15 cellular contexts compared by ENCODE assay signal in the genomic region with DNA sequence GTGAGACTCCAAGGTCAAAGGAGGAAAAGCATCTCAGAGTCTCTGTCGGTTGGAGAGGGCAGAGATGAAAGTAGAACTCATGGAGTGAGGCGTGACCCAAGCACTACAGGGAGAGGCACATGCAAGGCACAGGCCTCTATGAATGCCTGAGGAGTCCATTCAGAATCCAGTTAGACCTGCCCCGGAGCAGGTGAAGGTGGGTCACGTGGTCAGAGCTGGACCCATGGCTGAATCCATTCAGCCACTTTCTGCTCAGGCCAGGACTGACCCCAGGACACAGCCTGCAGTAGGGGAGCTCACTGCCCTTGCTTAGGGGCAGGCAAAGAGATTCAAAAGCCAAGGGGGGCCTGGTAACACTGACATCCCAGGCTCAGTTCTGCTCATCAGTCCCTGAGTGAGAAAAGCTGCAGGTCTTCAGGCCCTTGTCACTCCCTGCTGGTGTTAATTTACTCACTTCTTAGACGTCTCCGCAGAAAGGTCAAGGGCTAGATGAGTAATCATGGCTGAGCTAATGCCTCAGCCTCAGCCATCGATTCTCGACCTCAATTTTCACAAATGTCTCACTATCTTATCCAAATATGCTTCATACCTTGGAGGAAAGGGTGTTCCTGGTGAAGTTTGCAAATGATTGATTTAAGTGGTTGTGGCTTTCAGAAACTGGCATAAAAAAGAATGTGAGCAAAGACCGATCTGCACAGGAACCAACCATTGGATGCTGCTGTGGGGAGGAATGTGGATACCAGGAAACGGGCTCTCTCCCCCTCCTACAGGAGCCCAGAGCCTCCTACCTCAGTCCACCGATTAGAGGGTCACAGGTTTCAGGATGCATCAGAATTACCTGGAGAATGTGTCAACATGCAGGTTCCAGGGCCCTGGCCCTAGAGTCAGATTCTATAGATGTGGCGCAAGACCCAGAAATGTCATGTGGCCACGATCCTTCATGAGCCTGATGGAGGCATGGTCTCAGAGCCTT.
"Had no signal": no experiment of that assay in that cellular context is flagged by ENCODE, and none has a peak within 500 bp of the region (broad histone marks: within the 10 kb centered on the region; RNA-seq: fewer than 3 reads in every experiment).

No MANE protein-coding gene starts in this region.

- H3K9me3 Mint-ChIP-seq: activated naive CD8-positive, alpha-beta T cell treated with anti-CD3 and anti-CD28 coated beads, Interleukin-2, amount 10 ng/mL, durations not matched to agents 7 days and 5 days had no signal

- H3K27me3 Mint-ChIP-seq: activated CD4-positive, alpha-beta memory T cell treated with anti-CD3 and anti-CD28 coated beads for 36 hours; activated naive CD8-positive, alpha-beta T cell treated with anti-CD3 and anti-CD28 coated beads, Interleukin-2, amount 10 ng/mL, durations not matched to agents 7 days and 5 days; stimulated activated naive CD8-positive, alpha-beta T cell treated with anti-CD3 and anti-CD28 coated beads, Interleukin-15, Interleukin-2, amounts not matched to agents 100 ng/mL and 50 ng/mL, for 24 hours had no signal

- H3K27ac Mint-ChIP-seq: activated CD4-positive, alpha-beta memory T cell treated with anti-CD3 and anti-CD28 coated beads for 36 hours; activated naive CD8-positive, alpha-beta T cell treated with anti-CD3 and anti-CD28 coated beads, Interleukin-2, amount 10 ng/mL, durations not matched to agents 7 days and 5 days; activated T-cell treated with anti-CD3 and anti-CD28 coated beads, Interleukin-2, amount 50 U/mL, for 72 hours; natural killer cell; stimulated activated naive CD8-positive, alpha-beta T cell treated with anti-CD3 and anti-CD28 coated beads, Interleukin-15, Interleukin-2, amounts not matched to agents 100 ng/mL and 50 ng/mL, for 24 hours had no signal

- H3K4me3 ChIP-seq: mucosa of descending colon, testis, uterus had no signal

- H3K27me3 ChIP-seq: testis, uterus had no signal

- H3K9me3 ChIP-seq: mucosa of descending colon, testis, uterus had no signal

- H3K27ac ChIP-seq: testis, uterus had no signal

- H3K4me1 Mint-ChIP-seq: activated naive CD8-positive, alpha-beta T cell treated with anti-CD3 and anti-CD28 coated beads, Interleukin-2, amount 10 ng/mL, durations not matched to agents 7 days and 5 days; natural killer cell had no signal

- H3K36me3 ChIP-seq: uterus had no signal

- H3K4me1 ChIP-seq: testis, uterus had no signal

- H3K4me3 Mint-ChIP-seq: activated CD4-positive, alpha-beta memory T cell treated with anti-CD3 and anti-CD28 coated beads for 36 hours; activated naive CD8-positive, alpha-beta T cell treated with anti-CD3 and anti-CD28 coated beads, Interleukin-2, amount 10 ng/mL, durations not matched to agents 7 days and 5 days; activated T-cell treated with anti-CD3 and anti-CD28 coated beads, Interleukin-2, amount 50 U/mL, for 72 hours; natural killer cell; stimulated activated naive CD8-positive, alpha-beta T cell treated with anti-CD3 and anti-CD28 coated beads, Interleukin-15, Interleukin-2, amounts not matched to agents 100 ng/mL and 50 ng/mL, for 24 hours had no signal

- DNase-seq: activated CD4-positive, alpha-beta memory T cell treated with anti-CD3 and anti-CD28 coated beads for 36 hours; activated CD4-positive, alpha-beta T cell treated with anti-CD3 and anti-CD28 coated beads for 1 hour; activated naive CD8-positive, alpha-beta T cell treated with anti-CD3 and anti-CD28 coated beads, Interleukin-2, amount 10 ng/mL, durations not matched to agents 7 days and 5 days; activated T-cell treated with anti-CD3 and anti-CD28 coated beads, Interleukin-2, amount 50 U/mL, for 72 hours; anterior cingulate cortex; hippocampal formation; left cardiac atrium; mucosa of descending colon; natural killer cell; occipital lobe; stimulated activated CD4-positive, alpha-beta T cell treated with anti-CD3 and anti-CD28 coated beads, Interleukin-4, amount 100 ng/mL, for 1 hour; stimulated activated CD8-positive, alpha-beta memory T cell treated with anti-CD3 and anti-CD28 coated beads, Interleukin-4, amount 100 ng/mL, for 48 hours; testis; uterus had no signal

- H3K36me3 Mint-ChIP-seq: activated CD4-positive, alpha-beta memory T cell treated with anti-CD3 and anti-CD28 coated beads for 36 hours; activated naive CD8-positive, alpha-beta T cell treated with anti-CD3 and anti-CD28 coated beads, Interleukin-2, amount 10 ng/mL, durations not matched to agents 7 days and 5 days; natural killer cell had no signal
